Comparison of ENCODE assay signal across 1 cellular context in the genomic region with DNA sequence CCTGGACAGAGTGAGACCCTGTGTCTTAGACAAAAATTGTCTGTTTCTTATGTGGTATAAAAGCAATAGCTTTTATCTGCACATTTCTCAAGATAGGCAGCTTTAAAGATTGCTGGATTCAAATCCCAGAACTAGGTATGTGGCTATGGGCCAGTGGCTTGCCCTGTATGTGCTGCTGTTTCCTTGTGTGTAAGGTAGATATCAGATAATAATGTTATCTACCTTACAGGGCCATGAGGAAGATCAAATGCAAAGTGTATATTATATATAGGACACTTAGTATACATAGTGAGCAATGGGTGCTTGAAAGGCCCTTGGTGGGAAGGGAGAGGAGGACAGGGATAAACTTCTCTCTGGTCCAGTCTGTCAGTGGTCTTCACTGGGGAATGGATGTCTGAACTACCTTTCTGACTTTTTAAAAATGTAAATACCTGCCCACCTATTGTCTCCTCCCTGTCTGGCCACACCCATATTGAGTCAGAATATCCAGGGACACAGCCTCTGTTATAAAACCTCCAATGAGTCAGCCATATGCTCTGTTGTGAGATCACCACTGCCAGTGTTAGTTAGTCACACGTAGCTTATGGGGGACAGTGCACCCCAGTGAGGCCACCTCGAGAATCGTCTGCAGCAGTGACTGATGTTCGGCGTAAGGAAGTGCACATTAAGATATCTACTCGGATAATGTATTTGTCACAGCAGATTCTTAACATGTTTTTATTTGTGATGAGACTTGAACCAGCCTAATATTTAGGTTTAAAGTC.
TF ChIP-seq lines count a peak whose summit lies in the region.

No MANE protein-coding gene starts in this region.

TF ChIP-seq in HCT116, 20 proteins besides CTCF, POLR2A, EP300 and RAD21 (continued from another document):
- peak; percentile 51 for TF ChIP-seq CEBPB (IDR thresholded peaks at IDR 0.05; ENCODE audit: low read depth)
